ENCODE assay signal across 8 cellular contexts in genomic region chr11:12159351-12160099, GRCh38. TPM values are rescaled to one million over a fixed set of nuclear protein-coding genes. Genes with fewer than 3 reads are reported as not detected.
DNase-seq lines count a peak whose midpoint lies in the region; ATAC-seq, FAIRE-seq and TF ChIP-seq lines count a peak whose summit lies in the region.

No MANE protein-coding gene starts in this region.

- FAIRE-seq in D721Med (lab: Jason Lieb, UNC) = no peak

- H3K27me3 ChIP-seq in esophagus squamous epithelium = no peaks in the 10 kb centered on the region

- H3K4me3 ChIP-seq in esophagus squamous epithelium = no peak overlapping the region

- intact Hi-C loops in Calu3 (cut with micrococcal nuclease; ENCODE audit: unreplicated experiment) = loop anchor here (1.0 to 5.0 kb wide), 2 partner anchors 32 to 76 kb away; no protein-coding TSS in a partner anchor
- intact Hi-C loops in esophagus squamous epithelium (cut with DNase I) = no loop called here

- no peaks in the 10 kb centered on the region for H3K9me3 Mint-ChIP-seq in Calu3 (ENCODE audit: low read depth, unreplicated experiment)

- peak overlapping the region; percentile 88 for H3K27ac Mint-ChIP-seq in Calu3 (ENCODE audit: unreplicated experiment)

- H3K27me3 Mint-ChIP-seq in Calu3 (ENCODE audit: unreplicated experiment) = no peaks in the 10 kb centered on the region

- H3K36me3 ChIP-seq in esophagus squamous epithelium = peaks cover 0 to 17% (median 0%) of the 10 kb centered on the region in 3 donors

- TF ChIP-seq CTCF in Calu3 (IDR thresholded peaks at IDR 0.05; ENCODE audit: unreplicated experiment) (no peak), esophagus squamous epithelium (IDR thresholded peaks at IDR 0.05) (no peak), D721Med (IDR thresholded peaks at IDR 0.05; ENCODE audit: insufficient read depth, missing control alignments) (no peak)

- peaks cover 51% of the 10 kb centered on the region for H3K36me3 Mint-ChIP-seq in Calu3 (ENCODE audit: insufficient read depth, unreplicated experiment)

- no peaks in the 10 kb centered on the region for H3K9me3 ChIP-seq in esophagus squamous epithelium

- no peak for TF ChIP-seq POLR2A in esophagus squamous epithelium (IDR thresholded peaks at IDR 0.05)

- H3K4me1 Mint-ChIP-seq in Calu3 (ENCODE audit: low read depth, unreplicated experiment) = peaks cover 60% of the 10 kb centered on the region

- CTCF ChIA-PET in Calu3 (lab: Charles Lee) = interaction anchor here (1.0 to 1.5 kb wide), 2 partner anchors 49 to 112 kb away, joined by 3 read pairs; partner anchors contain the start of gene MICAL2

- no peak overlapping the region for H3K4me3 Mint-ChIP-seq in Calu3 (ENCODE audit: low read depth, unreplicated experiment)

- BruUV-seq in Calu3 (replicated peaks; lab: Mats Ljungman, UMichigan) = no TSS peak

- DNase-seq in Calu3 (no peak), SIG-M5 treated with dmso at 0.1 percent for 504 hours (lab: John Stamatoyannopoulos, UW; ENCODE audit: unreplicated experiment) (peak; percentile 87), esophagus squamous epithelium (lab: John Stamatoyannopoulos, UW) (no peak), pons (ENCODE audit: low spot score) (peak; percentile 93), D721Med (ENCODE audit: insufficient read length, low spot score) (no peak), GM19238 (ENCODE audit: insufficient read length, low spot score) (no peak)

- H3K27ac ChIP-seq in esophagus squamous epithelium = peak overlapping the region; percentile 67 to 90 (median 79)

- ATAC-seq in GM18517 (IDR thresholded peaks at IDR 0.05; ENCODE audit: unreplicated experiment) (no peak), HG02938 (IDR thresholded peaks at IDR 0.05; ENCODE audit: unreplicated experiment) (no peak)

- H3K4me1 ChIP-seq in esophagus squamous epithelium = peaks cover 0 to 76% (median 45%) of the 10 kb centered on the region in 3 donors

- WGBS in esophagus squamous epithelium, 2 donors = 45 to 62% methylated on average over 7 to 9 of the region's 9 CpGs

RNA-seq across cellular contexts. Expression of gene MICAL2, which starts 49.1 kb away (rescaled TPM):
- 191 and 202 TPM in 2 replicates for total RNA-seq in Calu3 (2022)
- 10 to 100 TPM; 10.1 to 49.0 (median 19.8) TPM for total RNA-seq in esophagus squamous epithelium

Comparison
In these comparisons a context has a peak if more than half of its experiments do, and no peak if none do; other contexts are left out.
1. DNase-seq: peak in SIG-M5 treated with dmso at 0.1 percent for 504 hours (single experiment) and pons (single experiment); none in Calu3 (single experiment), esophagus squamous epithelium (single experiment), D721Med (single experiment) and GM19238 (single experiment).